24 cellular contexts compared by ENCODE assay signal in the genomic region with DNA sequence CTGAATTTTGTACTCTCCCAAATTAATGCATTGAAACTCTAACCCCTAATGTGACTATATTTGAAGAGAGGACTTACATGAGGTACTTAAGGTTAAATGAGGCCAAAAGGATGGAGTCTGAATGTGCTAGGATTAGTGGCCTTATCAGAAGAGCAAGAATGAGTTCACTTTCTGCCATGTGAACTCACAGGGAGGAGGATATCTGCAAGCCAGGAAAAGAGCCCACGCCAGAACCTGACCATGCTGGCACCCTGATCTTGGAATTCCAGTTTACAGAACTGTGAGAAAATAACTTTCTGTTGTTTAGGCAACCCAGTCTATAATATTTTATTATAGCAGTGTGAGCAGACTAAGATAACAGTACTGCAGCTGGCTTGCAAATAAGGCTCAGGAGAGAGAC. TPM values are rescaled to one million over a fixed set of nuclear protein-coding genes. Genes with fewer than 3 reads are reported as not detected.
DNase-seq lines count a peak whose midpoint lies in the region; ATAC-seq, FAIRE-seq and TF ChIP-seq lines count a peak whose summit lies in the region.
"Had no signal": no experiment of that assay in that cellular context is flagged by ENCODE, and none has a peak within 500 bp of the region (broad histone marks: within the 10 kb centered on the region; RNA-seq: fewer than 3 reads in every experiment).

No MANE protein-coding gene starts in this region.

- H3K4me3 Mint-ChIP-seq in activated CD4-positive, alpha-beta T cell treated with anti-CD3 and anti-CD28 coated beads, Interleukin-2, amount 10 ng/mL, durations not matched to agents 24 days and 14 days, result peak overlapping the region; percentile 40
- no peak overlapping the region for H3K4me3 Mint-ChIP-seq in activated CD4-positive, alpha-beta T cell treated with anti-CD3 and anti-CD28 coated beads, Interleukin-2, amount 10 ng/mL, durations not matched to agents 7 days and 5 days
- H3K4me3 Mint-ChIP-seq in naive thymus-derived CD4-positive, alpha-beta T cell, result peak overlapping the region in 6 of 10 donors; percentile 1 to 34 (median 16)
- H3K4me3 Mint-ChIP-seq: activated CD4-positive, alpha-beta memory T cell treated with anti-CD3 and anti-CD28 coated beads for 36 hours; memory B cell; WTC11 had no signal

- no peaks in the 10 kb centered on the region for H3K9me2 ChIP-seq in Loucy (replicated peaks; ENCODE audit: low read depth, low read length)

- peaks cover 66% of the 10 kb centered on the region for H3K4me1 ChIP-seq in Loucy (ENCODE audit: insufficient read depth, low read length, poor library complexity, severe bottlenecking)
- peaks cover 33 to 35% of the 10 kb centered on the region in 2 donors for H3K4me1 ChIP-seq in naive thymus-derived CD4-positive, alpha-beta T cell (ENCODE audit: control insufficient read depth in 2 of 2, insufficient read depth in 2 of 2, low read length in 2 of 2)
- H3K4me1 ChIP-seq: ascending aorta had no signal

- peaks cover 5% of the 10 kb centered on the region for H3K27me3 Mint-ChIP-seq in activated CD4-positive, alpha-beta T cell treated with anti-CD3 and anti-CD28 coated beads, Interleukin-2, amount 10 ng/mL, durations not matched to agents 24 days and 14 days
- H3K27me3 Mint-ChIP-seq in activated CD4-positive, alpha-beta T cell treated with anti-CD3 and anti-CD28 coated beads, Interleukin-2, amount 10 ng/mL, durations not matched to agents 7 days and 5 days, result peaks cover 36% of the 10 kb centered on the region
- H3K27me3 Mint-ChIP-seq in naive thymus-derived CD4-positive, alpha-beta T cell, result peaks cover 0 to 34% (median 0%) of the 10 kb centered on the region in 5 donors

- peaks cover 1% of the 10 kb centered on the region for H3K36me3 Mint-ChIP-seq in activated CD4-positive, alpha-beta T cell treated with anti-CD3 and anti-CD28 coated beads, Interleukin-2, amount 10 ng/mL, durations not matched to agents 24 days and 14 days (ENCODE audit: low read depth)
- H3K36me3 Mint-ChIP-seq in activated CD4-positive, alpha-beta T cell treated with anti-CD3 and anti-CD28 coated beads, Interleukin-2, amount 10 ng/mL, durations not matched to agents 7 days and 5 days (ENCODE audit: low read depth), result peaks cover 9% of the 10 kb centered on the region
- peaks cover 0 to 8% (median 0%) of the 10 kb centered on the region in 5 donors for H3K36me3 Mint-ChIP-seq in naive thymus-derived CD4-positive, alpha-beta T cell
- H3K36me3 Mint-ChIP-seq: activated CD4-positive, alpha-beta memory T cell treated with anti-CD3 and anti-CD28 coated beads for 36 hours; memory B cell; WTC11 had no signal

- TF ChIP-seq CTCF in Loucy (conservative IDR thresholded peaks at IDR 0.05; ENCODE audit: low read length), result no peak

- H3K4me2 ChIP-seq in Loucy (ENCODE audit: low read depth, low read length, poor library complexity, severe bottlenecking), result peak overlapping the region; percentile 36

- no peak for FAIRE-seq in GM12892 (lab: Jason Lieb, UNC)
- FAIRE-seq: A204.1, GM19239 had no signal

- 0 out of 2 replicates have a peak, but pooled peaks cover 4% of the 10 kb centered on the region for H3F3A ChIP-seq in Loucy (ENCODE audit: low read depth)

- peak overlapping the region; percentile 35 for H2AFZ ChIP-seq in Loucy (ENCODE audit: low read length)

- no peak for TF ChIP-seq POLR2A in GM12892 (IDR thresholded peaks at IDR 0.05; ENCODE audit: low read depth, low read length)

- H3K9me3 ChIP-seq in Loucy (ENCODE audit: insufficient read depth, low read depth, low read length), result no peaks in the 10 kb centered on the region
- H3K9me3 ChIP-seq in naive thymus-derived CD4-positive, alpha-beta T cell (ENCODE audit: control insufficient read depth in 2 of 3, low read length in 3 of 3), result no peaks in the 10 kb centered on the region
- H3K9me3 ChIP-seq: ascending aorta, neutrophil had no signal

- H3K4me1 Mint-ChIP-seq in activated CD4-positive, alpha-beta T cell treated with anti-CD3 and anti-CD28 coated beads, Interleukin-2, amount 10 ng/mL, durations not matched to agents 24 days and 14 days, result peaks cover 67% of the 10 kb centered on the region
- H3K4me1 Mint-ChIP-seq in activated CD4-positive, alpha-beta T cell treated with anti-CD3 and anti-CD28 coated beads, Interleukin-2, amount 10 ng/mL, durations not matched to agents 7 days and 5 days, result peaks cover 59% of the 10 kb centered on the region
- H3K4me1 Mint-ChIP-seq in naive thymus-derived CD4-positive, alpha-beta T cell, result peaks cover 35 to 64% (median 54%) of the 10 kb centered on the region in 7 donors
- H3K4me1 Mint-ChIP-seq: WTC11 had no signal

- no peak overlapping the region for H3K4me3 ChIP-seq in Loucy (ENCODE audit: low read length, poor library complexity, severe bottlenecking)
- no peak overlapping the region for H3K4me3 ChIP-seq in naive thymus-derived CD4-positive, alpha-beta T cell (ENCODE audit: low read length)
- H3K4me3 ChIP-seq: ascending aorta, skin epidermis had no signal

- H4K20me1 ChIP-seq in Loucy (ENCODE audit: insufficient read depth, low read length, poor library complexity, severe bottlenecking), result no peaks in the 10 kb centered on the region

- no peaks in the 10 kb centered on the region for H3K27me3 ChIP-seq in Loucy (ENCODE audit: insufficient read depth, low read length, poor library complexity, severe bottlenecking)
- H3K27me3 ChIP-seq in naive thymus-derived CD4-positive, alpha-beta T cell (ENCODE audit: control insufficient read depth in 2 of 2, insufficient read depth in 2 of 2, low read length in 2 of 2), result no peaks in the 10 kb centered on the region
- H3K27me3 ChIP-seq: ascending aorta, neutrophil had no signal

- intact Hi-C loops in activated CD4-positive, alpha-beta T cell treated with anti-CD3 and anti-CD28 coated beads, Interleukin-2, amount 10 ng/mL, durations not matched to agents 24 days and 14 days (cut with micrococcal nuclease), result loop anchor here (1.0 kb wide), 3 partner anchors 7 to 16 kb away; no protein-coding TSS in a partner anchor
- intact Hi-C loops in naive thymus-derived CD4-positive, alpha-beta T cell (cut with micrococcal nuclease), result loop anchor here in 1 of 2 donors (2.0 kb wide), 1 partner anchor 16 kb away; no protein-coding TSS in a partner anchor

- H3K9me3 Mint-ChIP-seq in activated CD4-positive, alpha-beta T cell treated with anti-CD3 and anti-CD28 coated beads, Interleukin-2, amount 10 ng/mL, durations not matched to agents 24 days and 14 days, result peaks cover 4% of the 10 kb centered on the region
- H3K9me3 Mint-ChIP-seq in activated CD4-positive, alpha-beta T cell treated with anti-CD3 and anti-CD28 coated beads, Interleukin-2, amount 10 ng/mL, durations not matched to agents 7 days and 5 days, result peaks cover 3% of the 10 kb centered on the region
- peaks cover 0 to 1% (median 0%) of the 10 kb centered on the region in 11 donors for H3K9me3 Mint-ChIP-seq in naive thymus-derived CD4-positive, alpha-beta T cell
- H3K9me3 Mint-ChIP-seq: activated CD4-positive, alpha-beta memory T cell treated with anti-CD3 and anti-CD28 coated beads for 36 hours; memory B cell; WTC11 had no signal

- ATAC-seq in naive thymus-derived CD4-positive, alpha-beta T cell, result no peak
- ATAC-seq: WTC11 had no signal

- no peaks in the 10 kb centered on the region for H3K79me2 ChIP-seq in Loucy (ENCODE audit: insufficient read depth, low read length)

- POLR2A ChIA-PET in activated CD4-positive, alpha-beta T cell treated with anti-CD3 and anti-CD28 coated beads, Interleukin-2, amount 10 ng/mL, durations not matched to agents 7 days and 5 days (lab: Charles Lee), result no interaction called here
- POLR2A ChIA-PET in naive thymus-derived CD4-positive, alpha-beta T cell (lab: Charles Lee), result interaction anchor here (0.7 to 1.1 kb wide), 2 partner anchors 8 to 62 kb away, joined by 3 read pairs; no protein-coding TSS in a partner anchor

- H3K9ac ChIP-seq in Loucy (ENCODE audit: low read depth, low read length, poor library complexity, severe bottlenecking), result no peak overlapping the region

- H3K27ac ChIP-seq in naive thymus-derived CD4-positive, alpha-beta T cell (ENCODE audit: low read depth, low read length), result no peak overlapping the region
- H3K27ac ChIP-seq: ascending aorta, HL-60, neutrophil had no signal

- DNase-seq in activated CD4-positive, alpha-beta T cell treated with anti-CD3 and anti-CD28 coated beads, Interleukin-2, amount 10 ng/mL, durations not matched to agents 24 days and 14 days, result no peak
- DNase-seq in activated CD4-positive, alpha-beta T cell treated with anti-CD3 and anti-CD28 coated beads, Interleukin-2, amount 10 ng/mL, durations not matched to agents 7 days and 5 days, result no peak
- DNase-seq in amniotic epithelial cell (ENCODE audit: low read depth) (peak; percentile 86), DMS79 treated with DMSO at 0.1 percent for 48 hours (lab: John Stamatoyannopoulos, UW) (no peak), GM12892 (ENCODE audit: insufficient read length) (no peak), NCI-H1436 (lab: John Stamatoyannopoulos, UW) (no peak)
- DNase-seq in naive thymus-derived CD4-positive, alpha-beta T cell, result no peak
- DNase-seq: AML-193; central memory CD4-positive, alpha-beta T cell; left cardiac atrium; NCI-H1048; NCI-H187 had no signal

- CTCF ChIA-PET in activated CD4-positive, alpha-beta T cell treated with anti-CD3 and anti-CD28 coated beads, Interleukin-2, amount 10 ng/mL, durations not matched to agents 7 days and 5 days (lab: Charles Lee), result interaction anchor here (1.5 kb wide), 1 partner anchor 11 kb away, joined by 3 read pairs; no protein-coding TSS in a partner anchor
- CTCF ChIA-PET in naive thymus-derived CD4-positive, alpha-beta T cell (lab: Charles Lee), result interaction anchor here (1.3 kb wide), 1 partner anchor 73 kb away, joined by 3 read pairs; no protein-coding TSS in a partner anchor

- H3K36me3 ChIP-seq in Loucy (ENCODE audit: insufficient read depth, low read length), result no peaks in the 10 kb centered on the region
- H3K36me3 ChIP-seq in naive thymus-derived CD4-positive, alpha-beta T cell (ENCODE audit: control insufficient read depth in 2 of 3, insufficient read depth in 3 of 3, low read length in 3 of 3), result no peaks in the 10 kb centered on the region
- H3K36me3 ChIP-seq: ascending aorta, neutrophil had no signal

- peak overlapping the region; percentile 81 for H3K27ac Mint-ChIP-seq in activated CD4-positive, alpha-beta T cell treated with anti-CD3 and anti-CD28 coated beads, Interleukin-2, amount 10 ng/mL, durations not matched to agents 24 days and 14 days
- no peak overlapping the region for H3K27ac Mint-ChIP-seq in activated CD4-positive, alpha-beta T cell treated with anti-CD3 and anti-CD28 coated beads, Interleukin-2, amount 10 ng/mL, durations not matched to agents 7 days and 5 days
- peak overlapping the region in 5 of 9 donors; percentile 0 to 33 (median 1) for H3K27ac Mint-ChIP-seq in naive thymus-derived CD4-positive, alpha-beta T cell
- H3K27ac Mint-ChIP-seq: activated CD4-positive, alpha-beta memory T cell treated with anti-CD3 and anti-CD28 coated beads for 36 hours; memory B cell; WTC11 had no signal

RNA-seq across cellular contexts. Expression of a gene that starts 12.2 kb away (rescaled TPM):
- total RNA-seq in activated CD4-positive, alpha-beta T cell treated with anti-CD3 and anti-CD28 coated beads, Interleukin-2, amount 10 ng/mL, durations not matched to agents 24 days and 14 days, result 54.4 and 55.9 TPM in 2 replicates
- 1 to 10 TPM; 1.4 to 1.6 TPM for total RNA-seq in activated CD4-positive, alpha-beta T cell treated with anti-CD3 and anti-CD28 coated beads, Interleukin-2, amount 10 ng/mL, durations not matched to agents 7 days and 5 days
- 1 to 10 TPM in 2 of 5 experiments, under 1 TPM in 2, not detected in 1; 0.24 to 5.6 (median 1.9) TPM for total RNA-seq in naive thymus-derived CD4-positive, alpha-beta T cell
- not detected for polyA plus RNA-seq in naive thymus-derived CD4-positive, alpha-beta T cell
- polyA plus RNA-seq in GM12892 (2012; ENCODE audit: missing spikeins), result not detected
- total RNA-seq: ascending aorta, dermis microvascular lymphatic vessel endothelial cell, subcutaneous adipose tissue, WTC11 had no signal
